In genomic region chr20:25218492-25218891, GRCh38 we compare ENCODE assay signal across 30 cellular contexts.
"Had no signal": no experiment of that assay in that cellular context is flagged by ENCODE, and none has a peak within 500 bp of the region (broad histone marks: within the 10 kb centered on the region; RNA-seq: fewer than 3 reads in every experiment).

No MANE protein-coding gene starts in this region.

- H3K27me3 ChIP-seq: ascending aorta, body of pancreas had no signal

- H3K27ac ChIP-seq: ascending aorta, body of pancreas had no signal

- H3K4me1 ChIP-seq: ascending aorta had no signal

- H3K9me3 Mint-ChIP-seq: activated B cell treated with CpG ODN at 0.5 μM for 24 hours; activated CD4-positive, alpha-beta memory T cell treated with anti-CD3 and anti-CD28 coated beads for 36 hours; activated CD4-positive, alpha-beta T cell treated with anti-CD3 and anti-CD28 coated beads, Interleukin-2, amount 10 ng/mL, durations not matched to agents 24 days and 14 days; activated naive CD4-positive, alpha-beta T cell treated with anti-CD3 and anti-CD28 coated beads, Interleukin-2, amount 50 U/mL, for 24 hours; activated naive CD8-positive, alpha-beta T cell treated with anti-CD3 and anti-CD28 coated beads, Interleukin-2, amount 50 U/mL, for 24 hours; activated T-cell treated with anti-CD3 and anti-CD28 coated beads, Interleukin-2, amount 50 U/mL, for 72 hours; activated T-helper 2 cell treated with anti-CD3 and anti-CD28 coated beads, Interferon-gamma antibody, Interleukin-2, Interleukin-4, amounts not matched to agents 10 μg/mL and 5 μg/mL and 100 μg/mL, durations not matched to agents 14 hours and 24 hours and 36 hours; IgD-negative memory B cell had no signal

- H3K27ac Mint-ChIP-seq: activated B cell treated with CpG ODN at 0.5 μM for 24 hours; activated CD4-positive, alpha-beta memory T cell treated with anti-CD3 and anti-CD28 coated beads for 36 hours; activated CD4-positive, alpha-beta T cell treated with anti-CD3 and anti-CD28 coated beads, Interleukin-2, amount 10 ng/mL, durations not matched to agents 24 days and 14 days; activated naive CD4-positive, alpha-beta T cell treated with anti-CD3 and anti-CD28 coated beads, Interleukin-2, amount 50 U/mL, for 24 hours; activated naive CD8-positive, alpha-beta T cell treated with anti-CD3 and anti-CD28 coated beads, Interleukin-2, amount 50 U/mL, for 24 hours; activated T-cell treated with anti-CD3 and anti-CD28 coated beads, Interleukin-2, amount 50 U/mL, for 72 hours; activated T-helper 2 cell treated with anti-CD3 and anti-CD28 coated beads, Interferon-gamma antibody, Interleukin-2, Interleukin-4, amounts not matched to agents 10 μg/mL and 5 μg/mL and 100 μg/mL, durations not matched to agents 14 hours and 24 hours and 36 hours; IgD-negative memory B cell; T-helper 17 cell had no signal

- H3K4me3 Mint-ChIP-seq: activated B cell treated with CpG ODN at 0.5 μM for 24 hours; activated CD4-positive, alpha-beta memory T cell treated with anti-CD3 and anti-CD28 coated beads for 36 hours; activated CD4-positive, alpha-beta T cell treated with anti-CD3 and anti-CD28 coated beads, Interleukin-2, amount 10 ng/mL, durations not matched to agents 24 days and 14 days; activated naive CD4-positive, alpha-beta T cell treated with anti-CD3 and anti-CD28 coated beads, Interleukin-2, amount 50 U/mL, for 24 hours; activated naive CD8-positive, alpha-beta T cell treated with anti-CD3 and anti-CD28 coated beads, Interleukin-2, amount 50 U/mL, for 24 hours; activated T-cell treated with anti-CD3 and anti-CD28 coated beads, Interleukin-2, amount 50 U/mL, for 72 hours; T-helper 17 cell had no signal

- ATAC-seq: activated naive CD8-positive, alpha-beta T cell treated with anti-CD3 and anti-CD28 coated beads, Interleukin-2, amount 50 U/mL, for 24 hours; activated T-cell treated with anti-CD3 and anti-CD28 coated beads, Interleukin-2, amount 50 U/mL, for 72 hours; body of pancreas; Panc1; T-helper 17 cell had no signal

- H3K4me3 ChIP-seq: ascending aorta, body of pancreas had no signal

- DNase-seq: activated B cell treated with CpG ODN at 0.5 μM for 24 hours; activated CD4-positive, alpha-beta memory T cell treated with anti-CD3 and anti-CD28 coated beads for 36 hours; activated CD4-positive, alpha-beta T cell treated with anti-CD3 and anti-CD28 coated beads for 1 hour; activated CD4-positive, alpha-beta T cell treated with anti-CD3 and anti-CD28 coated beads, Interleukin-2, amount 10 ng/mL, durations not matched to agents 24 days and 14 days; activated CD8-positive, alpha-beta memory T cell treated with anti-CD3 and anti-CD28 coated beads for 24 hours; activated naive CD4-positive, alpha-beta T cell; activated naive CD8-positive, alpha-beta T cell treated with anti-CD3 and anti-CD28 coated beads, Interleukin-2, amount 50 U/mL, for 24 hours; activated T-cell treated with anti-CD3 and anti-CD28 coated beads, Interleukin-2, amount 50 U/mL, for 72 hours; amniotic stem cell; body of pancreas; central memory CD4-positive, alpha-beta T cell; KG1; NCI-H1092; NCI-H1417; NCI-H1694; NCI-H2029; NCI-H2107; NCI-H345; NCI-H510A; NCI-H526 treated with DMSO at 0.1 percent for 48 hours; NCI-H82; RPMI8226; SHP77; T-helper 17 cell; T-helper 9 cell had no signal

- H3K9me3 ChIP-seq: ascending aorta, body of pancreas had no signal

- H3K4me1 Mint-ChIP-seq: activated B cell treated with CpG ODN at 0.5 μM for 24 hours; activated naive CD4-positive, alpha-beta T cell treated with anti-CD3 and anti-CD28 coated beads, Interleukin-2, amount 50 U/mL, for 24 hours; T-helper 17 cell had no signal

- H3K27me3 Mint-ChIP-seq: activated B cell treated with CpG ODN at 0.5 μM for 24 hours; activated CD4-positive, alpha-beta memory T cell treated with anti-CD3 and anti-CD28 coated beads for 36 hours; activated CD4-positive, alpha-beta T cell treated with anti-CD3 and anti-CD28 coated beads, Interleukin-2, amount 10 ng/mL, durations not matched to agents 24 days and 14 days; activated naive CD4-positive, alpha-beta T cell treated with anti-CD3 and anti-CD28 coated beads, Interleukin-2, amount 50 U/mL, for 24 hours; activated naive CD8-positive, alpha-beta T cell treated with anti-CD3 and anti-CD28 coated beads, Interleukin-2, amount 50 U/mL, for 24 hours; IgD-negative memory B cell; T-helper 17 cell had no signal
